In the genomic region with DNA sequence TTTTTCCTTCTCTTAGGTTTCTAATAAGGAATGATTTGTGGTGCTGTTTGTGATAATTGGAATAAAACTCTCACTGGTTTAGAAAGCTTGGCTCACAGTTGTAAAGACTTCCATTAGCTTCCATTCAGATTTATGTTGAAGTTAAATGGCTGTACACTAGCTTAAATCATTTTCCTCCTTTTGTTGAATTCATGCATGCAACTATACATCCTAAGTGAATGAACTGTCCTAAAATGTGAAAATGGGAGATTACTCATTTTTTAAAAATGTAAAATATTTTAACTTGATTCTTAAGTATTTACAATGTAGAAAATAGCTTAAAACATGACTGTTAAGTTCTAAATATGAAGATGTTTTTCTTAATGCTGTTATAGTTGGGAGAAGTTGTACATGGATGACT, we compare ENCODE assay signal across 26 cellular contexts. TPM values are rescaled to one million over a fixed set of nuclear protein-coding genes. Genes with fewer than 3 reads are reported as not detected.
DNase-seq lines count a peak whose midpoint lies in the region; ATAC-seq, FAIRE-seq and TF ChIP-seq lines count a peak whose summit lies in the region.
"Had no signal": no experiment of that assay in that cellular context is flagged by ENCODE, and none has a peak within 500 bp of the region (broad histone marks: within the 10 kb centered on the region; RNA-seq: fewer than 3 reads in every experiment).

No MANE protein-coding gene starts in this region.

- no TSS peak for BruUV-seq in PC-3 (replicated peaks; lab: Mats Ljungman, UMichigan)

- H2AFZ ChIP-seq in PC-3 (ENCODE audit: low read length) = no peak overlapping the region
- H2AFZ ChIP-seq in astrocyte (ENCODE audit: low read depth, low read length) = no peak overlapping the region

- H3K4me1 ChIP-seq in PC-3 (ENCODE audit: insufficient read depth, low read length) (peaks cover 22% of the 10 kb centered on the region), astrocyte (ENCODE audit: insufficient read depth, low read length) (peaks cover 7% of the 10 kb centered on the region), skeletal muscle satellite cell (ENCODE audit: control insufficient read depth, insufficient read depth, low read length) (peaks cover 25% of the 10 kb centered on the region), left lung (no peaks in the 10 kb centered on the region)
- H3K4me1 ChIP-seq: testis had no signal

- FAIRE-seq in astrocyte (lab: Jason Lieb, UNC) = no peak
- FAIRE-seq: frontal cortex, GM12891, islet of Langerhans had no signal

- H3K9me3 ChIP-seq in PC-3 (ENCODE audit: low read length) (peaks cover 7% of the 10 kb centered on the region), astrocyte (ENCODE audit: insufficient read depth, low read depth, low read length) (peaks cover 5% of the 10 kb centered on the region), skeletal muscle satellite cell (replicated peaks; ENCODE audit: low read length) (peaks cover 4% of the 10 kb centered on the region), left lung (peaks cover 0 to 16% of the 10 kb centered on the region in 2 donors)
- H3K9me3 ChIP-seq: ovary, testis had no signal

- peaks cover 14% of the 10 kb centered on the region for H3K9me3 Mint-ChIP-seq in activated naive CD4-positive, alpha-beta T cell treated with anti-CD3 and anti-CD28 coated beads for 36 hours
- H3K9me3 Mint-ChIP-seq in astrocyte (ENCODE audit: unreplicated experiment) = peaks cover 6% of the 10 kb centered on the region
- H3K9me3 Mint-ChIP-seq: memory B cell had no signal

- TF ChIP-seq CTCF in PC-3 (conservative IDR thresholded peaks at IDR 0.05; ENCODE audit: low read depth, low read length) = no peak
- no peak for TF ChIP-seq CTCF in astrocyte (IDR thresholded peaks at IDR 0.05; ENCODE audit: insufficient read depth, low read depth, low read length)
- no peak for TF ChIP-seq CTCF in left lung (IDR thresholded peaks at IDR 0.05)

- H4K20me1 ChIP-seq in PC-3 (ENCODE audit: low read length) (no peaks in the 10 kb centered on the region), astrocyte (ENCODE audit: insufficient read depth, low read length) (peaks cover 4% of the 10 kb centered on the region)

- H3K4me3 ChIP-seq in PC-3 (ENCODE audit: low read length) = no peak overlapping the region
- H3K4me3 ChIP-seq in astrocyte (ENCODE audit: insufficient read depth, low read depth, low read length) = no peak overlapping the region
- peak overlapping the region; percentile 2 for H3K4me3 ChIP-seq in skeletal muscle satellite cell (ENCODE audit: low read length)
- H3K4me3 ChIP-seq in left lung = no peak overlapping the region
- H3K4me3 ChIP-seq: ovary, testis had no signal

- H3K27ac ChIP-seq in PC-3 (ENCODE audit: low read length) = peak overlapping the region; percentile 8
- H3K27ac ChIP-seq in astrocyte (ENCODE audit: low read depth, low read length) = no peak overlapping the region
- no peak overlapping the region for H3K27ac ChIP-seq in left lung
- H3K27ac ChIP-seq: epithelial cell of prostate, HL-60, ovary, testis had no signal

- H3K4me3 Mint-ChIP-seq in activated naive CD4-positive, alpha-beta T cell treated with anti-CD3 and anti-CD28 coated beads for 36 hours = no peak overlapping the region
- no peak overlapping the region for H3K4me3 Mint-ChIP-seq in astrocyte (ENCODE audit: unreplicated experiment)
- H3K4me3 Mint-ChIP-seq: memory B cell, naive B cell had no signal

- no peaks in the 10 kb centered on the region for H3K27me3 Mint-ChIP-seq in activated naive CD4-positive, alpha-beta T cell treated with anti-CD3 and anti-CD28 coated beads for 36 hours (ENCODE audit: low read depth)
- H3K27me3 Mint-ChIP-seq in astrocyte (ENCODE audit: low read depth, unreplicated experiment) = no peaks in the 10 kb centered on the region

- H3K27me3 ChIP-seq in PC-3 (ENCODE audit: low read length) = no peaks in the 10 kb centered on the region
- no peaks in the 10 kb centered on the region for H3K27me3 ChIP-seq in astrocyte (ENCODE audit: insufficient read depth, low read length)
- no peaks in the 10 kb centered on the region for H3K27me3 ChIP-seq in skeletal muscle satellite cell (ENCODE audit: control insufficient read depth, insufficient read depth, low read length)
- H3K27me3 ChIP-seq in left lung = no peaks in the 10 kb centered on the region
- H3K27me3 ChIP-seq: ovary, testis had no signal

- H3F3A ChIP-seq in PC-3 (ENCODE audit: low read length, unreplicated experiment) = no peaks in the 10 kb centered on the region

- H3K9me2 ChIP-seq in PC-3 (replicated peaks; ENCODE audit: low read length) = no peaks in the 10 kb centered on the region

- peaks cover 25% of the 10 kb centered on the region for H3K36me3 Mint-ChIP-seq in activated naive CD4-positive, alpha-beta T cell treated with anti-CD3 and anti-CD28 coated beads for 36 hours (ENCODE audit: low read depth)
- peaks cover 15% of the 10 kb centered on the region for H3K36me3 Mint-ChIP-seq in astrocyte (ENCODE audit: low read depth, unreplicated experiment)
- H3K36me3 Mint-ChIP-seq: memory B cell, naive B cell had no signal

- intact Hi-C loops in activated naive CD4-positive, alpha-beta T cell treated with anti-CD3 and anti-CD28 coated beads for 36 hours (cut with micrococcal nuclease) = loop anchor here (1.0 kb wide), 1 partner anchor 11 kb away; no protein-coding TSS in a partner anchor
- intact Hi-C loops in PC-3 (cut with micrococcal nuclease) = no loop called here
- intact Hi-C loops in left lung (cut with DNase I) = no loop called here
- intact Hi-C loops in Right ventricle myocardium inferior (cut with DNase I) = no loop called here

- ATAC-seq in PC-3 = peak; percentile 57
- ATAC-seq in left lung = no peak
- no peak for ATAC-seq in Right ventricle myocardium inferior
- ATAC-seq: sciatic nerve had no signal

- H3K9ac ChIP-seq in PC-3 (ENCODE audit: low read length) (no peak overlapping the region), astrocyte (ENCODE audit: low read length) (no peak overlapping the region), skeletal muscle satellite cell (ENCODE audit: low read depth, low read length) (peak overlapping the region; percentile 33)

- peak overlapping the region; percentile 4; the same call in 1 of the 2 replicates for H3K4me2 ChIP-seq in PC-3 (ENCODE audit: low read length)
- H3K4me2 ChIP-seq in astrocyte (ENCODE audit: low read length) = peak overlapping the region; percentile 12
- peak overlapping the region; percentile 46 for H3K4me2 ChIP-seq in skeletal muscle satellite cell (ENCODE audit: low read length)

- peaks cover 18% of the 10 kb centered on the region for H3K36me3 ChIP-seq in PC-3 (ENCODE audit: low read depth, low read length)
- no peaks in the 10 kb centered on the region for H3K36me3 ChIP-seq in astrocyte (ENCODE audit: insufficient read depth, low read length)
- peaks cover 8% of the 10 kb centered on the region for H3K36me3 ChIP-seq in skeletal muscle satellite cell (ENCODE audit: insufficient read depth, low read length)
- H3K36me3 ChIP-seq in left lung = no peaks in the 10 kb centered on the region
- H3K36me3 ChIP-seq: ovary had no signal

- H3K4me1 Mint-ChIP-seq in activated naive CD4-positive, alpha-beta T cell treated with anti-CD3 and anti-CD28 coated beads for 36 hours (ENCODE audit: low read depth) = peaks cover 62% of the 10 kb centered on the region
- H3K4me1 Mint-ChIP-seq in astrocyte (ENCODE audit: low read depth, unreplicated experiment) = peaks cover 6% of the 10 kb centered on the region
- H3K4me1 Mint-ChIP-seq: memory B cell, naive B cell had no signal

- POLR2A ChIA-PET in PC-3 (lab: Charles Lee; ENCODE audit: unreplicated experiment) = interaction anchor here (0.6 to 0.8 kb wide), 3 partner anchors 8 to 71 kb away, joined by 3 to 5 read pairs (median 4); no protein-coding TSS in a partner anchor

- no peak for DNase-seq in activated naive CD4-positive, alpha-beta T cell treated with anti-CD3 and anti-CD28 coated beads for 36 hours
- no peak for DNase-seq in activated naive CD4-positive, alpha-beta T cell treated with anti-CD3 and anti-CD28 coated beads, Interleukin-2, amount 50 U/mL, for 16 hours
- DNase-seq in PC-3 = peak; percentile 39
- DNase-seq in astrocyte (ENCODE audit: low read depth) = no peak
- no peak for DNase-seq in left lung
- DNase-seq in activated effector memory CD4-positive, alpha-beta T cell treated with anti-CD3 and anti-CD28 coated beads, Interleukin-2, amount 50 U/mL, for 16 hours = no peak
- DNase-seq in Right ventricle myocardium inferior (ENCODE audit: missing footprints) = no peak
- DNase-seq: amygdala; central memory CD4-positive, alpha-beta T cell; DMS 273 treated with DMSO at 0.1 percent for 48 hours; hippocampal formation; MM.1S; naive B cell; NCI-H1436; NCI-H69; ovary; SHP77; testis had no signal

- CTCF ChIA-PET in activated naive CD4-positive, alpha-beta T cell treated with anti-CD3 and anti-CD28 coated beads for 36 hours (lab: Charles Lee) = interaction anchor here (0.6 to 7.1 kb wide), 3 partner anchors 11 to 194 kb away, joined by 3 to 48 read pairs (median 4); no protein-coding TSS in a partner anchor
- CTCF ChIA-PET in PC-3 (lab: Charles Lee) = interaction anchor here (0.6 kb wide), 2 partner anchors 115 to 123 kb away, joined by 3 to 10 read pairs; no protein-coding TSS in a partner anchor

- peak overlapping the region; percentile 70 for H3K27ac Mint-ChIP-seq in activated naive CD4-positive, alpha-beta T cell treated with anti-CD3 and anti-CD28 coated beads for 36 hours
- no peak overlapping the region for H3K27ac Mint-ChIP-seq in astrocyte (ENCODE audit: unreplicated experiment)
- H3K27ac Mint-ChIP-seq: memory B cell, naive B cell had no signal

- peaks cover 80% of the 10 kb centered on the region for H3K79me2 ChIP-seq in PC-3 (ENCODE audit: low read length)
- peaks cover 59% of the 10 kb centered on the region for H3K79me2 ChIP-seq in astrocyte (ENCODE audit: insufficient read depth, low read length)

RNA-seq across cellular contexts. Expression of gene PRKCA, which starts 15.2 kb away (rescaled TPM):
- total RNA-seq in activated naive CD4-positive, alpha-beta T cell treated with anti-CD3 and anti-CD28 coated beads for 36 hours = 10 to 100 TPM; 78.4 to 79.7 TPM
- 22.6 and 28.2 TPM in 2 replicates for total RNA-seq in PC-3 (2014; rRNA removed)
- 43.6 and 49.9 TPM in 2 replicates for total RNA-seq in astrocyte
- total RNA-seq in skeletal muscle satellite cell (2012; rRNA removed) = 26.0 and 31.9 TPM in 2 replicates
- 10 to 100 TPM; 20.6 to 30.4 TPM for total RNA-seq in left lung
- total RNA-seq in Right ventricle myocardium inferior = 6.9 TPM
